In the genomic region with DNA sequence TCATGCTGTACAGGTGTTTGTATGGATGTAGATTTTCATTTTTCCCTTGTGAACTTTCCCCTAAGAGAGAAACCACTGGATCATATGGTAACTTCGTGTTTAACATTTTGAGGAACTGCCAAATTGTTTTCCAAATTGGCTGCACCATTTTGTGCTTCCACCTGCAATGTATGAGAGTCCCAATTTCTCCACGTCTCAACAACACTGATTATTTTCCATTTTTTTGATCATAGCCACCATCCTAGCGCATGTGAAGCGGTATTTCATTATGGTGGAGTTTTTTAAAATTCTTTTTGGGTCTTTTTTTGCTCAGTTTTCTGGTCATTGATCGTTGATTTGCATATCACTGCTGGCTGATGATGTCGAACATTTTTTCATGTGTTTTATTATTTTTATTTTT, we compare ENCODE assay signal across 13 cellular contexts. TPM values are rescaled to one million over a fixed set of nuclear protein-coding genes. Genes with fewer than 3 reads are reported as not detected.
DNase-seq lines count a peak whose midpoint lies in the region; ATAC-seq and TF ChIP-seq lines count a peak whose summit lies in the region.
"Had no signal": no experiment of that assay in that cellular context is flagged by ENCODE, and none has a peak within 500 bp of the region (broad histone marks: within the 10 kb centered on the region; RNA-seq: fewer than 3 reads in every experiment).

No MANE protein-coding gene starts in this region.

- peak overlapping the region; percentile 22 for H3K4me2 ChIP-seq in Loucy (ENCODE audit: low read depth, low read length, poor library complexity, severe bottlenecking)
- H3K4me2 ChIP-seq: GM23338 had no signal

- peaks cover 35% of the 10 kb centered on the region for H3K4me1 Mint-ChIP-seq in activated CD8-positive, alpha-beta T cell treated with anti-CD3 and anti-CD28 coated beads for 36 hours (ENCODE audit: low read depth)
- peaks cover 54% of the 10 kb centered on the region for H3K4me1 Mint-ChIP-seq in activated CD8-positive, alpha-beta T cell treated with anti-CD3 and anti-CD28 coated beads, Interleukin-2, amount 10 ng/mL, durations not matched to agents 7 days and 5 days (ENCODE audit: low read depth)
- H3K4me1 Mint-ChIP-seq in activated B cell treated with CpG ODN at 0.5 μM for 24 hours (peaks cover 53% of the 10 kb centered on the region), neural crest cell (peaks cover 24% of the 10 kb centered on the region)
- H3K4me1 Mint-ChIP-seq in activated CD4-positive, alpha-beta memory T cell treated with anti-CD3 and anti-CD28 coated beads, Interleukin-2, amount 10 ng/mL, durations not matched to agents 7 days and 5 days = peaks cover 39% of the 10 kb centered on the region

- peaks cover 31% of the 10 kb centered on the region for H3K4me1 ChIP-seq in Loucy (ENCODE audit: insufficient read depth, low read length, poor library complexity, severe bottlenecking)

- H3K9me2 ChIP-seq in Loucy (replicated peaks; ENCODE audit: low read depth, low read length) = no peaks in the 10 kb centered on the region

- H2AFZ ChIP-seq in Loucy (ENCODE audit: low read length) = no peak overlapping the region
- H2AFZ ChIP-seq: GM23338 had no signal

- H3K36me3 Mint-ChIP-seq in activated CD8-positive, alpha-beta T cell treated with anti-CD3 and anti-CD28 coated beads for 36 hours (ENCODE audit: low read depth) = peaks cover 28% of the 10 kb centered on the region
- H3K36me3 Mint-ChIP-seq in activated CD8-positive, alpha-beta T cell treated with anti-CD3 and anti-CD28 coated beads, Interleukin-2, amount 10 ng/mL, durations not matched to agents 7 days and 5 days (ENCODE audit: low read depth) = peaks cover 36% of the 10 kb centered on the region
- H3K36me3 Mint-ChIP-seq in activated B cell treated with CpG ODN at 0.5 μM for 24 hours (ENCODE audit: low read depth) (peaks cover 34% of the 10 kb centered on the region), neural crest cell (ENCODE audit: low read depth) (peaks cover 9% of the 10 kb centered on the region)
- H3K36me3 Mint-ChIP-seq in activated CD4-positive, alpha-beta memory T cell treated with anti-CD3 and anti-CD28 coated beads, Interleukin-2, amount 10 ng/mL, durations not matched to agents 7 days and 5 days (ENCODE audit: low read depth) = peaks cover 33% of the 10 kb centered on the region

- H3K4me3 ChIP-seq in Loucy (ENCODE audit: low read length, poor library complexity, severe bottlenecking) = no peak overlapping the region
- H3K4me3 ChIP-seq: GM23338 had no signal

- H3F3A ChIP-seq in Loucy (ENCODE audit: low read depth) = no peaks in the 10 kb centered on the region

- no peak for ATAC-seq in activated CD8-positive, alpha-beta T cell treated with anti-CD3 and anti-CD28 coated beads for 36 hours
- ATAC-seq in activated CD8-positive, alpha-beta T cell treated with anti-CD3 and anti-CD28 coated beads, Interleukin-2, amount 10 ng/mL, durations not matched to agents 7 days and 5 days = no peak
- ATAC-seq in activated B cell treated with CpG ODN at 0.5 μM for 24 hours (ENCODE audit: low read depth) (no peak), HG03469 (IDR thresholded peaks at IDR 0.05; ENCODE audit: unreplicated experiment) (no peak)
- ATAC-seq: GM23338 had no signal

- no peaks in the 10 kb centered on the region for H3K9me3 ChIP-seq in Loucy (ENCODE audit: insufficient read depth, low read depth, low read length)

- H4K20me1 ChIP-seq in Loucy (ENCODE audit: insufficient read depth, low read length, poor library complexity, severe bottlenecking) = peaks cover 42% of the 10 kb centered on the region

- POLR2A ChIA-PET in activated CD8-positive, alpha-beta T cell treated with anti-CD3 and anti-CD28 coated beads for 36 hours (lab: Charles Lee) = no interaction called here
- POLR2A ChIA-PET in activated CD8-positive, alpha-beta T cell treated with anti-CD3 and anti-CD28 coated beads, Interleukin-2, amount 10 ng/mL, durations not matched to agents 7 days and 5 days (lab: Charles Lee) = no interaction called here
- POLR2A ChIA-PET in activated B cell treated with CpG ODN at 0.5 μM for 24 hours (lab: Charles Lee) = interaction anchor here (1.1 kb wide), 1 partner anchor 7 kb away, joined by 5 read pairs; no protein-coding TSS in a partner anchor
- POLR2A ChIA-PET in activated CD4-positive, alpha-beta memory T cell treated with anti-CD3 and anti-CD28 coated beads, Interleukin-2, amount 10 ng/mL, durations not matched to agents 7 days and 5 days (lab: Charles Lee) = no interaction called here

- H3K27me3 ChIP-seq in Loucy (ENCODE audit: insufficient read depth, low read length, poor library complexity, severe bottlenecking) = no peaks in the 10 kb centered on the region

- H3K9ac ChIP-seq in Loucy (ENCODE audit: low read depth, low read length, poor library complexity, severe bottlenecking) = no peak overlapping the region

- no peak for TF ChIP-seq CTCF in activated CD8-positive, alpha-beta T cell treated with anti-CD3 and anti-CD28 coated beads for 36 hours (IDR thresholded peaks at IDR 0.05)
- TF ChIP-seq CTCF in Loucy (conservative IDR thresholded peaks at IDR 0.05; ENCODE audit: low read length) (no peak), activated B cell treated with CpG ODN at 0.5 μM for 24 hours (IDR thresholded peaks at IDR 0.05) (no peak), neural crest cell (conservative IDR thresholded peaks at IDR 0.05) (no peak)

- H3K9me3 Mint-ChIP-seq in activated CD8-positive, alpha-beta T cell treated with anti-CD3 and anti-CD28 coated beads for 36 hours = no peaks in the 10 kb centered on the region
- H3K9me3 Mint-ChIP-seq in activated CD8-positive, alpha-beta T cell treated with anti-CD3 and anti-CD28 coated beads, Interleukin-2, amount 10 ng/mL, durations not matched to agents 7 days and 5 days (ENCODE audit: insufficient read depth) = no peaks in the 10 kb centered on the region
- H3K9me3 Mint-ChIP-seq in activated B cell treated with CpG ODN at 0.5 μM for 24 hours = no peaks in the 10 kb centered on the region
- H3K9me3 Mint-ChIP-seq in neural crest cell = no peaks in the 10 kb centered on the region
- H3K9me3 Mint-ChIP-seq in activated CD4-positive, alpha-beta memory T cell treated with anti-CD3 and anti-CD28 coated beads, Interleukin-2, amount 10 ng/mL, durations not matched to agents 7 days and 5 days = no peaks in the 10 kb centered on the region
- H3K9me3 Mint-ChIP-seq: CD14-positive monocyte, GM23338 had no signal

- no peak overlapping the region for H3K4me3 Mint-ChIP-seq in activated CD8-positive, alpha-beta T cell treated with anti-CD3 and anti-CD28 coated beads for 36 hours
- H3K4me3 Mint-ChIP-seq in activated CD8-positive, alpha-beta T cell treated with anti-CD3 and anti-CD28 coated beads, Interleukin-2, amount 10 ng/mL, durations not matched to agents 7 days and 5 days = no peak overlapping the region
- H3K4me3 Mint-ChIP-seq in activated B cell treated with CpG ODN at 0.5 μM for 24 hours = no peak overlapping the region
- H3K4me3 Mint-ChIP-seq in neural crest cell = peak overlapping the region; percentile 70
- no peak overlapping the region for H3K4me3 Mint-ChIP-seq in activated CD4-positive, alpha-beta memory T cell treated with anti-CD3 and anti-CD28 coated beads, Interleukin-2, amount 10 ng/mL, durations not matched to agents 7 days and 5 days
- H3K4me3 Mint-ChIP-seq: CD14-positive monocyte, GM23338 had no signal

- DNase-seq in activated CD8-positive, alpha-beta T cell treated with anti-CD3 and anti-CD28 coated beads for 36 hours = no peak
- no peak for DNase-seq in activated CD8-positive, alpha-beta T cell treated with anti-CD3 and anti-CD28 coated beads, Interleukin-2, amount 10 ng/mL, durations not matched to agents 7 days and 5 days
- no peak for DNase-seq in activated B cell treated with CpG ODN at 0.5 μM for 24 hours
- no peak for DNase-seq in neural crest cell (ENCODE audit: low read depth, low spot score)
- DNase-seq in NCI-H2196 treated with DMSO at 0.1 percent for 48 hours (lab: John Stamatoyannopoulos, UW; ENCODE audit: unreplicated experiment) = no peak
- DNase-seq in activated CD4-positive, alpha-beta memory T cell treated with anti-CD3 and anti-CD28 coated beads, Interleukin-2, amount 10 ng/mL, durations not matched to agents 7 days and 5 days = no peak
- DNase-seq: DMS53, H7 had no signal

- H3K27me3 Mint-ChIP-seq in activated CD8-positive, alpha-beta T cell treated with anti-CD3 and anti-CD28 coated beads for 36 hours = no peaks in the 10 kb centered on the region
- no peaks in the 10 kb centered on the region for H3K27me3 Mint-ChIP-seq in activated CD8-positive, alpha-beta T cell treated with anti-CD3 and anti-CD28 coated beads, Interleukin-2, amount 10 ng/mL, durations not matched to agents 7 days and 5 days (ENCODE audit: low read depth)
- H3K27me3 Mint-ChIP-seq in activated B cell treated with CpG ODN at 0.5 μM for 24 hours = no peaks in the 10 kb centered on the region
- peaks cover 1% of the 10 kb centered on the region for H3K27me3 Mint-ChIP-seq in neural crest cell (ENCODE audit: low read depth)
- H3K27me3 Mint-ChIP-seq in activated CD4-positive, alpha-beta memory T cell treated with anti-CD3 and anti-CD28 coated beads, Interleukin-2, amount 10 ng/mL, durations not matched to agents 7 days and 5 days = no peaks in the 10 kb centered on the region

- peak overlapping the region; percentile 32 for H3K27ac Mint-ChIP-seq in activated CD8-positive, alpha-beta T cell treated with anti-CD3 and anti-CD28 coated beads for 36 hours
- H3K27ac Mint-ChIP-seq in activated CD8-positive, alpha-beta T cell treated with anti-CD3 and anti-CD28 coated beads, Interleukin-2, amount 10 ng/mL, durations not matched to agents 7 days and 5 days = no peak overlapping the region
- H3K27ac Mint-ChIP-seq in activated B cell treated with CpG ODN at 0.5 μM for 24 hours (peak overlapping the region; percentile 37), neural crest cell (ENCODE audit: unreplicated experiment) (no peak overlapping the region)
- H3K27ac Mint-ChIP-seq in activated CD4-positive, alpha-beta memory T cell treated with anti-CD3 and anti-CD28 coated beads, Interleukin-2, amount 10 ng/mL, durations not matched to agents 7 days and 5 days = no peak overlapping the region
- H3K27ac Mint-ChIP-seq: GM23338 had no signal

- peaks cover 91% of the 10 kb centered on the region for H3K79me2 ChIP-seq in Loucy (ENCODE audit: insufficient read depth, low read length)

- CTCF ChIA-PET in activated CD8-positive, alpha-beta T cell treated with anti-CD3 and anti-CD28 coated beads for 36 hours (lab: Charles Lee) = interaction anchor here (1.2 to 3.0 kb wide), 3 partner anchors 10 to 33 kb away, joined by 3 to 10 read pairs (median 5); no protein-coding TSS in a partner anchor
- CTCF ChIA-PET in activated CD8-positive, alpha-beta T cell treated with anti-CD3 and anti-CD28 coated beads, Interleukin-2, amount 10 ng/mL, durations not matched to agents 7 days and 5 days (lab: Charles Lee) = interaction anchor here (1.8 kb wide), 1 partner anchor 11 kb away, joined by 4 read pairs; no protein-coding TSS in a partner anchor
- CTCF ChIA-PET in activated B cell treated with CpG ODN at 0.5 μM for 24 hours (lab: Charles Lee) = no interaction called here
- CTCF ChIA-PET in activated CD4-positive, alpha-beta memory T cell treated with anti-CD3 and anti-CD28 coated beads, Interleukin-2, amount 10 ng/mL, durations not matched to agents 7 days and 5 days (lab: Charles Lee) = no interaction called here

- peaks cover 2% of the 10 kb centered on the region; the same call in 1 of the 2 replicates for H3K36me3 ChIP-seq in Loucy (ENCODE audit: insufficient read depth, low read length)

- intact Hi-C loops in activated CD8-positive, alpha-beta T cell treated with anti-CD3 and anti-CD28 coated beads for 36 hours (cut with micrococcal nuclease) = no loop called here
- intact Hi-C loops in activated B cell treated with CpG ODN at 0.5 μM for 24 hours (cut with micrococcal nuclease) = no loop called here

RNA-seq across cellular contexts. Expression of a gene that starts 5.0 kb away (rescaled TPM):
- total RNA-seq in activated CD8-positive, alpha-beta T cell treated with anti-CD3 and anti-CD28 coated beads for 36 hours = 100 to 1,000 TPM; 298 to 310 TPM
- 100 to 1,000 TPM; 388 to 413 TPM for total RNA-seq in activated CD8-positive, alpha-beta T cell treated with anti-CD3 and anti-CD28 coated beads, Interleukin-2, amount 10 ng/mL, durations not matched to agents 7 days and 5 days
- total RNA-seq in activated B cell treated with CpG ODN at 0.5 μM for 24 hours = 294 and 317 TPM in 2 replicates
- total RNA-seq in neural crest cell = 371 and 389 TPM in 2 replicates
- total RNA-seq in activated CD4-positive, alpha-beta memory T cell treated with anti-CD3 and anti-CD28 coated beads, Interleukin-2, amount 10 ng/mL, durations not matched to agents 7 days and 5 days = 100 to 1,000 TPM; 371 to 388 TPM

RNA-seq across cellular contexts. Expression of a gene that starts 5.6 kb away (rescaled TPM):
- 1 to 10 TPM; 3.4 to 4.9 TPM for total RNA-seq in activated CD8-positive, alpha-beta T cell treated with anti-CD3 and anti-CD28 coated beads for 36 hours
- 1 to 10 TPM; 3.4 to 3.9 TPM for total RNA-seq in activated CD8-positive, alpha-beta T cell treated with anti-CD3 and anti-CD28 coated beads, Interleukin-2, amount 10 ng/mL, durations not matched to agents 7 days and 5 days
- total RNA-seq in activated B cell treated with CpG ODN at 0.5 μM for 24 hours (4.0 and 4.3 TPM in 2 replicates), neural crest cell (2.7 and 2.9 TPM in 2 replicates)
- 1 to 10 TPM; 5.3 to 5.7 TPM for total RNA-seq in activated CD4-positive, alpha-beta memory T cell treated with anti-CD3 and anti-CD28 coated beads, Interleukin-2, amount 10 ng/mL, durations not matched to agents 7 days and 5 days

RNA-seq across cellular contexts. Expression of a gene that starts 7.7 kb away (rescaled TPM):
- total RNA-seq in activated CD8-positive, alpha-beta T cell treated with anti-CD3 and anti-CD28 coated beads for 36 hours = 1 to 10 TPM; 7.4 to 8.1 TPM
- total RNA-seq in activated CD8-positive, alpha-beta T cell treated with anti-CD3 and anti-CD28 coated beads, Interleukin-2, amount 10 ng/mL, durations not matched to agents 7 days and 5 days = 10 to 100 TPM; 10.0 to 10.6 TPM
- 7.8 and 9.1 TPM in 2 replicates for total RNA-seq in activated B cell treated with CpG ODN at 0.5 μM for 24 hours
- 15.0 and 18.1 TPM in 2 replicates for total RNA-seq in neural crest cell
- 1 to 10 TPM; 8.2 to 8.7 TPM for total RNA-seq in activated CD4-positive, alpha-beta memory T cell treated with anti-CD3 and anti-CD28 coated beads, Interleukin-2, amount 10 ng/mL, durations not matched to agents 7 days and 5 days

RNA-seq across cellular contexts. Expression of a gene that starts 17.1 kb away (rescaled TPM):
- total RNA-seq in activated CD8-positive, alpha-beta T cell treated with anti-CD3 and anti-CD28 coated beads for 36 hours = under 1 TPM; 0.31 to 0.32 TPM
- total RNA-seq in activated CD8-positive, alpha-beta T cell treated with anti-CD3 and anti-CD28 coated beads, Interleukin-2, amount 10 ng/mL, durations not matched to agents 7 days and 5 days = under 1 TPM; 0.16 to 0.24 TPM
- total RNA-seq in activated B cell treated with CpG ODN at 0.5 μM for 24 hours = 0.27 and 0.29 TPM in 2 replicates
- total RNA-seq in neural crest cell = 2.7 and 2.9 TPM in 2 replicates
- under 1 TPM in 1 of 2 experiments, not detected in 1; 0.08 TPM for total RNA-seq in activated CD4-positive, alpha-beta memory T cell treated with anti-CD3 and anti-CD28 coated beads, Interleukin-2, amount 10 ng/mL, durations not matched to agents 7 days and 5 days
- total RNA-seq: HT1080 had no signal

Comparison
In these comparisons a context has a peak if more than half of its experiments do, and no peak if none do; other contexts are left out.
1. H3K27ac Mint-ChIP-seq: peak in activated CD8-positive, alpha-beta T cell treated with anti-CD3 and anti-CD28 coated beads for 36 hours (single experiment) and activated B cell treated with CpG ODN at 0.5 μM for 24 hours (single experiment); none in activated CD8-positive, alpha-beta T cell treated with anti-CD3 and anti-CD28 coated beads, Interleukin-2, amount 10 ng/mL, durations not matched to agents 7 days and 5 days (single experiment), neural crest cell (single experiment) and activated CD4-positive, alpha-beta memory T cell treated with anti-CD3 and anti-CD28 coated beads, Interleukin-2, amount 10 ng/mL, durations not matched to agents 7 days and 5 days (single experiment).
2. CTCF ChIA-PET loops: an anchor here in activated CD8-positive, alpha-beta T cell treated with anti-CD3 and anti-CD28 coated beads for 36 hours (1.2 to 3.0 kb wide) and activated CD8-positive, alpha-beta T cell treated with anti-CD3 and anti-CD28 coated beads, Interleukin-2, amount 10 ng/mL, durations not matched to agents 7 days and 5 days (1.8 kb wide); none called in activated B cell treated with CpG ODN at 0.5 μM for 24 hours and activated CD4-positive, alpha-beta memory T cell treated with anti-CD3 and anti-CD28 coated beads, Interleukin-2, amount 10 ng/mL, durations not matched to agents 7 days and 5 days.